17 cellular contexts compared by ENCODE assay signal in the genomic region with DNA sequence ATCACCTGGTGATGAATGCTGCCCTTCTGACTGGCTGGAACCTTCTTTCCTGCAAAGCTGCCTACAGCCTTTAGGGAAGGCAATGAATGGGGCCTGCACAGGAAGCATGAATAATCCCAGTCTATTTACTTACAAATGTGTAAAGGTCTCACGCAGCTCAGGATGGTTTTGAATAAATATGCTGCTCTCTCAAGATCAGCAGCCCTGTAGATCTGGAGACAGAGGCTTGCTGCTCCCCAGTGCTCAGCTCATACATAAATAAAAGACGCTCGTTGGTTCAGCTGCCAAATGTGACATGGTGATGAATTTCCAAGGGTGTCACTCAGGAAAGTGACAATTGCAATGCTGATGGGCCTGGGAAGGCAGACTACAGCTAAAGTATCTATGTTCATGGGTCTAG.
DNase-seq lines count a peak whose midpoint lies in the region; ATAC-seq and TF ChIP-seq lines count a peak whose summit lies in the region.
"Had no signal": no experiment of that assay in that cellular context is flagged by ENCODE, and none has a peak within 500 bp of the region (broad histone marks: within the 10 kb centered on the region; RNA-seq: fewer than 3 reads in every experiment).

No MANE protein-coding gene starts in this region.

- H2BK5ac ChIP-seq in H9 (ENCODE audit: insufficient read length, low read length) (no peak overlapping the region), mesenchymal stem cell (ENCODE audit: low read depth, low read length, poor library complexity, severe bottlenecking) (no peak overlapping the region)

- no peak overlapping the region for H4K5ac ChIP-seq in H9 (ENCODE audit: insufficient read length, low read depth, low read length)

- peaks cover 7 to 14% of the 10 kb centered on the region in 2 experiments for H3K4me1 Mint-ChIP-seq in H9

- H3K4ac ChIP-seq in H9 (ENCODE audit: low read depth, low read length) (no peak overlapping the region), mesenchymal stem cell (ENCODE audit: low read depth in 1 of 2, low read length in 2 of 2) (peak overlapping the region in 1 of 2 experiments; percentile 9)

- H3K27me3 Mint-ChIP-seq in H9 (ENCODE audit: low read depth): no peaks in the 10 kb centered on the region

- no peak overlapping the region for H2BK15ac ChIP-seq in H9 (ENCODE audit: low read depth, low read length)
- no peak overlapping the region for H2BK15ac ChIP-seq in mesenchymal stem cell (ENCODE audit: low read depth, poor library complexity, severe bottlenecking)

- H3K56ac ChIP-seq in H9 (ENCODE audit: insufficient read length, low read depth, low read length): no peak overlapping the region

- H3K4me3 ChIP-seq in mesenchymal stem cell (ENCODE audit: insufficient read depth in 1 of 2, low read depth in 1 of 2, low read length in 2 of 2): no peak overlapping the region
- H3K4me3 ChIP-seq: A549, GM12878, MG63 had no signal

- no peak overlapping the region for H3K18ac ChIP-seq in H9 (ENCODE audit: insufficient read length, low read depth, low read length)
- peak overlapping the region; percentile 15 to 52 for H3K18ac ChIP-seq in mesenchymal stem cell (ENCODE audit: low read depth in 1 of 2, low read length in 2 of 2)

- peak overlapping the region in 2 of 3 experiments; percentile 46 to 62; a peak in 2 of 7 replicates for H3K27ac Mint-ChIP-seq in H9

- H3K23ac ChIP-seq in H9 (ENCODE audit: insufficient read length, low read depth, low read length): no peak overlapping the region
- H3K23ac ChIP-seq in mesenchymal stem cell (ENCODE audit: low read length in 2 of 2): no peak overlapping the region

- H4K20me1 ChIP-seq in H9 (ENCODE audit: control insufficient read depth, insufficient read depth, insufficient read length): no peaks in the 10 kb centered on the region

- TF ChIP-seq CTCF in H9 (conservative IDR thresholded peaks at IDR 0.05): no peak

- H4K8ac ChIP-seq in H9 (replicated peaks; ENCODE audit: insufficient read length, low read depth, low read length) (no peak overlapping the region), mesenchymal stem cell (ENCODE audit: low read length) (peak overlapping the region; percentile 75)

- peak; percentile 48 for DNase-seq in COLO668 (lab: John Stamatoyannopoulos, UW; ENCODE audit: unreplicated experiment)
- no peak for DNase-seq in H9
- peak; percentile 45 for DNase-seq in NCI-H510A treated with DMSO at 0.1 percent for 48 hours (lab: John Stamatoyannopoulos, UW)
- peak; percentile 89 for DNase-seq in mesenchymal stem cell
- DNase-seq in UCSD-AML1 (lab: John Stamatoyannopoulos, UW; ENCODE audit: unreplicated experiment): no peak
- DNase-seq in Right ventricle myocardium superior: no peak
- DNase-seq: GDM1, MG63, NCI-H1092 treated with DMSO at 0.1 percent for 48 hours, NCI-H1694 treated with DMSO at 0.1 percent for 48 hours, NCI-H446 treated with DMSO at 0.1 percent for 48 hours, SIG-M5 had no signal

- no peak overlapping the region for H2BK120ac ChIP-seq in H9 (ENCODE audit: low read depth, low read length, poor library complexity, severe bottlenecking)
- H2BK120ac ChIP-seq in mesenchymal stem cell (ENCODE audit: low read depth, low read length): peak overlapping the region; percentile 27

- H2BK12ac ChIP-seq in H9 (ENCODE audit: insufficient read length, low read depth, low read length) (no peak overlapping the region), mesenchymal stem cell (ENCODE audit: low read length in 2 of 2) (peak overlapping the region in 1 of 2 experiments; percentile 51)

- H2BK20ac ChIP-seq in H9 (ENCODE audit: low read depth, low read length, poor library complexity, severe bottlenecking): no peak overlapping the region

- no peak overlapping the region for H3K4me2 ChIP-seq in H9 (ENCODE audit: insufficient read depth, insufficient read length, low read length)
- no peak overlapping the region for H3K4me2 ChIP-seq in mesenchymal stem cell (ENCODE audit: low read length, poor library complexity, severe bottlenecking)
- H3K4me2 ChIP-seq: A549 had no signal

- intact Hi-C loops in Right ventricle myocardium superior (cut with DNase I): no loop called here

- H3K14ac ChIP-seq in H9 (ENCODE audit: insufficient read depth, low read length): no peak overlapping the region
- no peak overlapping the region for H3K14ac ChIP-seq in mesenchymal stem cell (ENCODE audit: low read length in 2 of 2)

- H3K9me3 ChIP-seq in H9 (ENCODE audit: control insufficient read depth, low read depth, low read length) (no peaks in the 10 kb centered on the region), mesenchymal stem cell (ENCODE audit: control insufficient read depth, low read length) (no peaks in the 10 kb centered on the region)
- H3K9me3 ChIP-seq: A549, MG63 had no signal

- H3K9me3 Mint-ChIP-seq in H9: peaks cover 2 to 9% of the 10 kb centered on the region in 2 experiments; a peak in 2 of 5 replicates

- no peaks in the 10 kb centered on the region for H3K79me1 ChIP-seq in H9 (ENCODE audit: insufficient read depth, low read depth, low read length, poor library complexity, severe bottlenecking)
- no peaks in the 10 kb centered on the region for H3K79me1 ChIP-seq in mesenchymal stem cell (replicated peaks; ENCODE audit: low read length, poor library complexity, severe bottlenecking)

- H4K91ac ChIP-seq in H9 (ENCODE audit: insufficient read length, low read depth, low read length) (no peak overlapping the region), mesenchymal stem cell (ENCODE audit: low read length) (peak overlapping the region; percentile 73)

- H3K9ac ChIP-seq in H9 (ENCODE audit: extremely low read depth, insufficient read length, low read length): no peak overlapping the region
- no peak overlapping the region for H3K9ac ChIP-seq in mesenchymal stem cell (ENCODE audit: low read length)

- no peaks in the 10 kb centered on the region for H3K79me2 ChIP-seq in H9 (ENCODE audit: insufficient read depth, low read length)

- H3K4me3 Mint-ChIP-seq in H9: no peak overlapping the region

- ATAC-seq in Right ventricle myocardium superior (ENCODE audit: poor library complexity): no peak
- no peak for ATAC-seq in HG02610 (IDR thresholded peaks at IDR 0.05; ENCODE audit: unreplicated experiment)
- ATAC-seq: A549, GM12878, HepG2 had no signal

- no peaks in the 10 kb centered on the region; the same call in 1 of the 2 replicates for H3K4me1 ChIP-seq in H9 (ENCODE audit: insufficient read depth, low read length)
- H3K4me1 ChIP-seq in mesenchymal stem cell (ENCODE audit: control insufficient read depth, insufficient read depth, low read depth, low read length): no peaks in the 10 kb centered on the region
- H3K4me1 ChIP-seq: A549 had no signal

- H2AFZ ChIP-seq in H9 (ENCODE audit: low read length) (no peak overlapping the region), mesenchymal stem cell (ENCODE audit: low read depth, low read length) (no peak overlapping the region)

- H2AK5ac ChIP-seq in H9 (ENCODE audit: insufficient read length, low read length): no peak overlapping the region
- no peak overlapping the region for H2AK5ac ChIP-seq in mesenchymal stem cell (ENCODE audit: low read length, severe bottlenecking)

- H3K27ac ChIP-seq in H9 (ENCODE audit: insufficient read length, low read depth, low read length): no peak overlapping the region
- H3K27ac ChIP-seq in mesenchymal stem cell (ENCODE audit: low read length, poor library complexity, severe bottlenecking): no peak overlapping the region
- H3K27ac ChIP-seq: A549, C4-2B had no signal

- no peaks in the 10 kb centered on the region for H3K27me3 ChIP-seq in H9 (ENCODE audit: insufficient read depth, low read length)
- no peaks in the 10 kb centered on the region for H3K27me3 ChIP-seq in mesenchymal stem cell (ENCODE audit: control insufficient read depth in 1 of 2, insufficient read depth in 1 of 2, low read length in 2 of 2)
- H3K27me3 ChIP-seq: MG63 had no signal

- no CpG with 5 or more reads among the region's 3 CpGs for WGBS in H9 (ENCODE audit: extremely low coverage, insufficient read length, low lambda C conversion rate)
- WGBS in mesenchymal stem cell: 11% methylated on average over 3 of the region's 3 CpGs

- H3K23me2 ChIP-seq in H9 (ENCODE audit: insufficient read length, low read depth, low read length, poor library complexity, severe bottlenecking): no peaks in the 10 kb centered on the region

- no peaks in the 10 kb centered on the region for H3K36me3 ChIP-seq in mesenchymal stem cell (ENCODE audit: control insufficient read depth in 1 of 2, insufficient read depth in 2 of 2, low read depth in 1 of 2, low read length in 2 of 2)
- H3K36me3 ChIP-seq: MG63 had no signal

- H3T11ph ChIP-seq in H9 (ENCODE audit: low read length): no peak overlapping the region

- peaks cover 0 to 4% (median 0%) of the 10 kb centered on the region in 3 experiments; a peak in 2 of 7 replicates for H3K36me3 Mint-ChIP-seq in H9 (ENCODE audit: insufficient read depth in 1 of 3, low read depth in 3 of 3)

Comparison
In these comparisons a context has a peak if more than half of its experiments do, and no peak if none do; other contexts are left out.
1. DNase-seq: peak in COLO668 (single experiment), NCI-H510A treated with DMSO at 0.1 percent for 48 hours (single experiment) and mesenchymal stem cell (single experiment); none in H9 (single experiment), UCSD-AML1 (single experiment) and Right ventricle myocardium superior (single experiment).